Comparison of ENCODE assay signal across 16 cellular contexts in the genomic region with DNA sequence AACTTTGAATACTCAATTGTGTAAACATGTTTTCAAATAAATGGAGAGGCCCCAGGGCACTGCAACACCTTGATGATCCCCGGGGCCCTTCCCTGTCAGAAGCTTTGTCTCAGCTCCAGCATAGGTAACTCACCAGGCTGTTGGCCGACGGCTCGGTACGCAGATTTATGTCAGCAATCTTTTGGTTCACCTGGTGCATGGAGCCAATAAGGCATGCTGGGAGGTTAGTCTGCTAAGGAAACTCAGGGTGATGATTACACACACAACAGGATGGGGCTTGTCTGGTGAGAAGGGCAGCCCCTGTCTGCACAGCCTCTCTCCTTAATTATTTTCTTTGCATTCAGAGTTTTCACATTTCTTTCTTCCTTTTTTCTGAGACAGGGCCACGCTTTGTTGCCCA. TPM values are rescaled to one million over a fixed set of nuclear protein-coding genes. Genes with fewer than 3 reads are reported as not detected.
DNase-seq lines count a peak whose midpoint lies in the region; ATAC-seq, FAIRE-seq and TF ChIP-seq lines count a peak whose summit lies in the region.
"Had no signal": no experiment of that assay in that cellular context is flagged by ENCODE, and none has a peak within 500 bp of the region (broad histone marks: within the 10 kb centered on the region; RNA-seq: fewer than 3 reads in every experiment).

No MANE protein-coding gene starts in this region.

- POLR2A ChIA-PET in RWPE1 (lab: Yijun Ruan, JAX; ENCODE audit: low non-redundant PET) = no interaction called here

- in situ Hi-C loops in KBM-7 (cut with MboI; ENCODE audit: low pct_unique_long_range_greater_than_20kb, low sequenced_read_pairs) = no loop called here

- peak; percentile 74 for ATAC-seq in esophagus mucosa
- ATAC-seq: GM23338 had no signal

- no peak for TF ChIP-seq CTCF in RWPE1 (conservative IDR thresholded peaks at IDR 0.05; ENCODE audit: low read depth)

- no peak for FAIRE-seq in RCC 7860 (lab: Jason Lieb, UNC)
- FAIRE-seq: A204.1, G401.6, GM12891 had no signal

- DNase-seq in KBM-7 = peak; percentile 37
- DNase-seq in RWPE1 (ENCODE audit: low spot score) = peak; percentile 48
- peak; percentile 46 for DNase-seq in ureter (ENCODE audit: low spot score)
- DNase-seq in kidney glomerular epithelial cell (lab: John Stamatoyannopoulos, UW) = no peak
- DNase-seq in SIG-M5 (lab: John Stamatoyannopoulos, UW) = no peak
- no peak for DNase-seq in RCC 7860 (ENCODE audit: low spot score)
- DNase-seq: C1 segment of cervical spinal cord; CD4-positive, alpha-beta T cell; DMS79; EL; H7 had no signal

- peak overlapping the region; percentile 72 for H3K27ac ChIP-seq in RWPE1

- CTCF ChIA-PET in RWPE1 (lab: Yijun Ruan, JAX) = interaction anchor here (0.6 to 0.7 kb wide), 2 partner anchors 42 to 792 kb away, joined by 4 read pairs; no protein-coding TSS in a partner anchor

RNA-seq across cellular contexts. Expression of a gene that starts 10.8 kb away (rescaled TPM):
- total RNA-seq in esophagus mucosa = 0.72 TPM
- 6.1 TPM for total RNA-seq in ureter

RNA-seq across cellular contexts. Expression of a gene that starts 11.0 kb away (rescaled TPM):
- total RNA-seq in esophagus mucosa (18.4 TPM), ureter (47.0 TPM)

RNA-seq across cellular contexts. Expression of a gene that starts 36.3 kb away (rescaled TPM):
- total RNA-seq in esophagus mucosa (90.9 TPM), ureter (76.8 TPM)

RNA-seq across cellular contexts. Expression of a gene that starts 55.3 kb away (rescaled TPM):
- 25.6 TPM for total RNA-seq in esophagus mucosa
- total RNA-seq in ureter = 39.7 TPM

Comparison
In these comparisons a context has a peak if more than half of its experiments do, and no peak if none do; other contexts are left out.
1. DNase-seq: peak in KBM-7 (single experiment), RWPE1 (single experiment) and ureter (single experiment); none in kidney glomerular epithelial cell (single experiment), SIG-M5 (single experiment) and RCC 7860 (single experiment).